In the genomic region with DNA sequence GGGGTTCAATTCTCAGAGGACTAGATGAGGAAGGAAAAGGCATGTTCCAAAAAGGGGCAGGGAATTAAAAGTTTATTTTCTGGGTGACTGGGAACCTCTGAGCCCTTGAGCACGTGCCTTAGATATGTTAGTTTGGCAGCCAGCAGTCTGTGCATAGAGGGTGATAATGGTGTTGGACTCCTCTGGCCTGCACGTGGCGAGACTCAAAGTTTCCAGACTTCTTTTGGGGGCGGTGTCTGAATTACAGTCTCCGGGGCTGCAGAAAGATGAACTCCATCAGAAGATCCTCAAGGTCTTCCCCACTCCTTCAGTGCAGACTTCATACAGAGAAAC, we compare ENCODE assay signal across 8 cellular contexts. TPM values are rescaled to one million over a fixed set of nuclear protein-coding genes. Genes with fewer than 3 reads are reported as not detected.
DNase-seq lines count a peak whose midpoint lies in the region; ATAC-seq lines count a peak whose summit lies in the region.

No MANE protein-coding gene starts in this region.

- H3K4me3 Mint-ChIP-seq in activated CD4-positive, alpha-beta T cell treated with anti-CD3 and anti-CD28 coated beads, Interleukin-2, amount 10 ng/mL, durations not matched to agents 7 days and 5 days, result peak overlapping the region; percentile 74

- POLR2A ChIA-PET in activated CD4-positive, alpha-beta T cell treated with anti-CD3 and anti-CD28 coated beads, Interleukin-2, amount 10 ng/mL, durations not matched to agents 7 days and 5 days (lab: Charles Lee), result no interaction called here

- H3K4me1 Mint-ChIP-seq in activated CD4-positive, alpha-beta T cell treated with anti-CD3 and anti-CD28 coated beads, Interleukin-2, amount 10 ng/mL, durations not matched to agents 7 days and 5 days, result peaks cover 22% of the 10 kb centered on the region

- H3K9me3 Mint-ChIP-seq in activated CD4-positive, alpha-beta T cell treated with anti-CD3 and anti-CD28 coated beads, Interleukin-2, amount 10 ng/mL, durations not matched to agents 7 days and 5 days, result no peaks in the 10 kb centered on the region

- intact Hi-C loops in Right ventricle myocardium superior (cut with DNase I) (loop anchor here (10.0 kb wide), 1 partner anchor 152 kb away; no protein-coding TSS in a partner anchor), sciatic nerve (cut with DNase I) (loop anchor here (5.0 kb wide), 1 partner anchor 1160 kb away; no protein-coding TSS in a partner anchor), posterior vena cava (cut with DNase I) (loop anchor here in 1 of 2 donors (10.0 kb wide), 1 partner anchor 72 kb away; no protein-coding TSS in a partner anchor)

- H3K27me3 Mint-ChIP-seq in activated CD4-positive, alpha-beta T cell treated with anti-CD3 and anti-CD28 coated beads, Interleukin-2, amount 10 ng/mL, durations not matched to agents 7 days and 5 days, result peaks cover 49% of the 10 kb centered on the region

- DNase-seq in activated T-cell treated with anti-CD3 and anti-CD28 coated beads for 24 hours (ENCODE audit: low read depth), result peak; percentile 18
- no peak for DNase-seq in activated T-cell treated with anti-CD3 and anti-CD28 coated beads, Interleukin-2, amount 50 U/mL, for 1 hour
- DNase-seq in activated CD4-positive, alpha-beta T cell treated with anti-CD3 and anti-CD28 coated beads, Interleukin-2, amount 10 ng/mL, durations not matched to agents 7 days and 5 days, result peak; percentile 6
- no peak for DNase-seq in Right ventricle myocardium superior
- DNase-seq in sciatic nerve (ENCODE audit: low spot score), result no peak
- no peak for DNase-seq in NCI-H526 treated with DMSO at 0.1 percent for 48 hours (lab: John Stamatoyannopoulos, UW)
- DNase-seq in posterior vena cava (ENCODE audit: low spot score), result no peak
- no peak for DNase-seq in AML-193 (lab: John Stamatoyannopoulos, UW)

- peak overlapping the region; percentile 81 for H3K27ac Mint-ChIP-seq in activated CD4-positive, alpha-beta T cell treated with anti-CD3 and anti-CD28 coated beads, Interleukin-2, amount 10 ng/mL, durations not matched to agents 7 days and 5 days

- peaks cover 1% of the 10 kb centered on the region for H3K36me3 Mint-ChIP-seq in activated CD4-positive, alpha-beta T cell treated with anti-CD3 and anti-CD28 coated beads, Interleukin-2, amount 10 ng/mL, durations not matched to agents 7 days and 5 days (ENCODE audit: low read depth)

- peak; percentile 15 for ATAC-seq in Right ventricle myocardium superior (ENCODE audit: poor library complexity)
- peak; percentile 56 for ATAC-seq in sciatic nerve

- CTCF ChIA-PET in activated CD4-positive, alpha-beta T cell treated with anti-CD3 and anti-CD28 coated beads, Interleukin-2, amount 10 ng/mL, durations not matched to agents 7 days and 5 days (lab: Charles Lee), result no interaction called here

RNA-seq across cellular contexts. Expression of gene ZNRF3, which starts 0.9 kb away (rescaled TPM):
- under 1 TPM; 0.58 to 0.72 TPM for total RNA-seq in activated CD4-positive, alpha-beta T cell treated with anti-CD3 and anti-CD28 coated beads, Interleukin-2, amount 10 ng/mL, durations not matched to agents 7 days and 5 days
- total RNA-seq in Right ventricle myocardium superior (5.0 TPM), sciatic nerve (12.9 TPM), posterior vena cava (1 to 10 TPM; 7.5 to 8.5 TPM)

Comparison
In these comparisons a context has a peak if more than half of its experiments do, and no peak if none do; other contexts are left out.
1. DNase-seq: peak in activated T-cell treated with anti-CD3 and anti-CD28 coated beads for 24 hours (single experiment) and activated CD4-positive, alpha-beta T cell treated with anti-CD3 and anti-CD28 coated beads, Interleukin-2, amount 10 ng/mL, durations not matched to agents 7 days and 5 days (single experiment); none in activated T-cell treated with anti-CD3 and anti-CD28 coated beads, Interleukin-2, amount 50 U/mL, for 1 hour (single experiment), Right ventricle myocardium superior (single experiment), sciatic nerve (single experiment), NCI-H526 treated with DMSO at 0.1 percent for 48 hours (single experiment), posterior vena cava (single experiment) and AML-193 (0 of 2).